19 cellular contexts compared by ENCODE assay signal in genomic region chr9:121569266-121569648, GRCh38.
DNase-seq lines count a peak whose midpoint lies in the region; ATAC-seq and TF ChIP-seq lines count a peak whose summit lies in the region.
"Had no signal": no experiment of that assay in that cellular context is flagged by ENCODE, and none has a peak within 500 bp of the region (broad histone marks: within the 10 kb centered on the region; RNA-seq: fewer than 3 reads in every experiment).

No MANE protein-coding gene starts in this region.

- no peak for ATAC-seq in GM23338

- H3K27ac ChIP-seq in left ventricle myocardium inferior (replicated peaks) (peak overlapping the region; percentile 87), coronary artery (peak overlapping the region in 1 of 2 donors; percentile 91), neural progenitor cell (no peak overlapping the region), transverse colon (peak overlapping the region; percentile 71 to 87 (median 82)), endodermal cell (ENCODE audit: low read depth, low read length) (no peak overlapping the region), GM23338 (ENCODE audit: low read depth) (no peak overlapping the region)
- H3K27ac ChIP-seq: BLaER1 treated with 17β-estradiol and CSF1 and Interleukin-3, amounts not matched to agents 10 nM and 100 nM; suprapubic skin had no signal

- H3K27me3 ChIP-seq in left ventricle myocardium inferior (ENCODE audit: low read depth) (no peaks in the 10 kb centered on the region), neural progenitor cell (no peaks in the 10 kb centered on the region), transverse colon (no peaks in the 10 kb centered on the region), endodermal cell (ENCODE audit: control insufficient read depth, insufficient read depth, low read length, poor library complexity, severe bottlenecking) (no peaks in the 10 kb centered on the region), GM23338 (ENCODE audit: insufficient read depth) (no peaks in the 10 kb centered on the region)
- H3K27me3 ChIP-seq: suprapubic skin had no signal

- H3K9me3 ChIP-seq in left ventricle myocardium inferior (replicated peaks) (no peaks in the 10 kb centered on the region), neural progenitor cell (ENCODE audit: low read depth) (no peaks in the 10 kb centered on the region), transverse colon (no peaks in the 10 kb centered on the region), endodermal cell (ENCODE audit: control insufficient read depth, low read length) (no peaks in the 10 kb centered on the region)
- H3K9me3 ChIP-seq: BLaER1 treated with 17β-estradiol and CSF1 and Interleukin-3, amounts not matched to agents 10 nM and 100 nM; suprapubic skin had no signal

- TF ChIP-seq POLR2A in transverse colon (IDR thresholded peaks at IDR 0.05), result no peak

- H3K4me2 ChIP-seq in neural progenitor cell (no peak overlapping the region), GM23338 (no peak overlapping the region)

- H3F3A ChIP-seq in neural progenitor cell (ENCODE audit: low read depth) (peaks cover 8% of the 10 kb centered on the region), GM23338 (replicated peaks; ENCODE audit: low read depth) (no peaks in the 10 kb centered on the region)

- intact Hi-C loops in left ventricle myocardium inferior (cut with micrococcal nuclease) (no loop called here), cardiac septum (cut with DNase I) (no loop called here), transverse colon (cut with DNase I; ENCODE audit: low total_unique reads) (no loop called here)

- H3K4me1 ChIP-seq in left ventricle myocardium inferior (peaks cover 37% of the 10 kb centered on the region), neural progenitor cell (peaks cover 30% of the 10 kb centered on the region), transverse colon (peaks cover 11 to 29% (median 22%) of the 10 kb centered on the region in 4 donors), endodermal cell (ENCODE audit: control insufficient read depth, insufficient read depth, low read length) (peaks cover 3% of the 10 kb centered on the region), GM23338 (ENCODE audit: insufficient read depth) (no peaks in the 10 kb centered on the region; the same call in 1 of the 2 replicates)

- H2AFZ ChIP-seq in neural progenitor cell (replicated peaks) (no peak overlapping the region), GM23338 (no peak overlapping the region)

- no peak for DNase-seq in left ventricle myocardium inferior
- no peak for DNase-seq in cardiac septum (ENCODE audit: low spot score)
- no peak for DNase-seq in coronary artery (ENCODE audit: low spot score)
- no peak for DNase-seq in neural progenitor cell (ENCODE audit: low spot score)
- DNase-seq in transverse colon, result no peak
- no peak for DNase-seq in endodermal cell
- DNase-seq in A172 (ENCODE audit: low spot score), result no peak
- DNase-seq in GM23338 (ENCODE audit: low spot score), result no peak
- DNase-seq: activated CD8-positive, alpha-beta memory T cell treated with anti-CD3 and anti-CD28 coated beads, Interleukin-2, amount 50 U/mL, for 48 hours; activated effector memory CD4-positive, alpha-beta T cell treated with anti-CD3 and anti-CD28 coated beads, Interleukin-2, amount 50 U/mL, for 16 hours; effector CD8-positive, alpha-beta T cell; GF-D8; NCI-H187 treated with DMSO at 0.1 percent for 48 hours; NCI-H226; NCI-H82 had no signal

- no peaks in the 10 kb centered on the region for H3K9me2 ChIP-seq in GM23338 (ENCODE audit: insufficient read depth)

- H4K20me1 ChIP-seq in neural progenitor cell (ENCODE audit: low read depth) (no peaks in the 10 kb centered on the region), GM23338 (replicated peaks; ENCODE audit: insufficient read depth) (no peaks in the 10 kb centered on the region)

- peaks cover 64% of the 10 kb centered on the region for H3K4me1 Mint-ChIP-seq in neural progenitor cell
- H3K4me1 Mint-ChIP-seq in endodermal cell, result peaks cover 9% of the 10 kb centered on the region
- H3K4me1 Mint-ChIP-seq in GM23338, result peaks cover 19% of the 10 kb centered on the region
- H3K4me1 Mint-ChIP-seq: central memory CD8-positive, alpha-beta T cell had no signal

- H3K4me3 Mint-ChIP-seq in neural progenitor cell, result peak overlapping the region; percentile 30
- H3K4me3 Mint-ChIP-seq in endodermal cell, result no peak overlapping the region
- H3K4me3 Mint-ChIP-seq in GM23338, result no peak overlapping the region
- H3K4me3 Mint-ChIP-seq: central memory CD8-positive, alpha-beta T cell; T-helper 2 cell treated with Interferon-gamma antibody and Interleukin-4, amounts not matched to agents 5 μg/mL and 100 μg/mL, for 36 hours had no signal

- H3K27me3 Mint-ChIP-seq in neural progenitor cell (ENCODE audit: insufficient read depth, low read depth) (peaks cover 21% of the 10 kb centered on the region), endodermal cell (ENCODE audit: insufficient read depth) (peaks cover 13% of the 10 kb centered on the region), GM23338 (ENCODE audit: insufficient read depth, low read depth, poor library complexity) (peaks cover 13% of the 10 kb centered on the region)

- no peak for TF ChIP-seq EP300 in transverse colon (IDR thresholded peaks at IDR 0.05; ENCODE audit: low read depth)

- no peaks in the 10 kb centered on the region for H3K36me3 Mint-ChIP-seq in neural progenitor cell
- no peaks in the 10 kb centered on the region for H3K36me3 Mint-ChIP-seq in endodermal cell (ENCODE audit: low read depth)
- H3K36me3 Mint-ChIP-seq in GM23338 (ENCODE audit: low read depth), result no peaks in the 10 kb centered on the region

- H3K9me3 Mint-ChIP-seq in neural progenitor cell (peaks cover 3% of the 10 kb centered on the region), endodermal cell (no peaks in the 10 kb centered on the region), GM23338 (no peaks in the 10 kb centered on the region)
- H3K9me3 Mint-ChIP-seq: central memory CD8-positive, alpha-beta T cell; T-helper 2 cell treated with Interferon-gamma antibody and Interleukin-4, amounts not matched to agents 5 μg/mL and 100 μg/mL, for 36 hours had no signal

- H3K27ac Mint-ChIP-seq in neural progenitor cell, result peak overlapping the region; percentile 60
- no peak overlapping the region for H3K27ac Mint-ChIP-seq in endodermal cell
- H3K27ac Mint-ChIP-seq in GM23338, result no peak overlapping the region
- H3K27ac Mint-ChIP-seq: T-helper 2 cell treated with Interferon-gamma antibody and Interleukin-4, amounts not matched to agents 5 μg/mL and 100 μg/mL, for 36 hours had no signal

- TF ChIP-seq CTCF in left ventricle myocardium inferior (IDR thresholded peaks at IDR 0.05; ENCODE audit: borderline replicate concordance) (no peak), coronary artery (IDR thresholded peaks at IDR 0.05) (no peak), neural progenitor cell (IDR thresholded peaks at IDR 0.05) (no peak), transverse colon (IDR thresholded peaks at IDR 0.05) (no peak), endodermal cell (conservative IDR thresholded peaks at IDR 0.05) (no peak), GM23338 (conservative IDR thresholded peaks at IDR 0.05; ENCODE audit: low read depth in 2 of 2) (no peak)

- WGBS in transverse colon (ENCODE audit: low coverage in 1 of 2), 2 donors, result 79 to 83% methylated on average over 2 to 3 of the region's 3 CpGs
- WGBS in endodermal cell (ENCODE audit: insufficient coverage in 1 of 2, insufficient read length in 1 of 2), 2 experiments, result 89 to 100% methylated on average over 2 to 3 of the region's 3 CpGs

- H3K36me3 ChIP-seq in left ventricle myocardium inferior (no peaks in the 10 kb centered on the region), neural progenitor cell (no peaks in the 10 kb centered on the region), transverse colon (no peaks in the 10 kb centered on the region), endodermal cell (ENCODE audit: control insufficient read depth, insufficient read depth, low read length) (no peaks in the 10 kb centered on the region), GM23338 (ENCODE audit: insufficient read depth) (no peaks in the 10 kb centered on the region)
- H3K36me3 ChIP-seq: BLaER1 treated with 17β-estradiol and CSF1 and Interleukin-3, amounts not matched to agents 10 nM and 100 nM; suprapubic skin had no signal

- in situ Hi-C loops in transverse colon (cut with MboI; ENCODE audit: low pct_ligation_motif_present in 1 of 4, low pct_unique_long_range_greater_than_20kb in 1 of 4, low sequenced_read_pairs in 3 of 4), result loop anchor here in 1 of 4 donors (25.0 kb wide), 1 partner anchor 418 kb away; no protein-coding TSS in a partner anchor

- H3K9ac ChIP-seq in neural progenitor cell (no peak overlapping the region), endodermal cell (ENCODE audit: extremely low read depth, low read length, poor library complexity, severe bottlenecking) (no peak overlapping the region)

- H3K79me2 ChIP-seq in neural progenitor cell (ENCODE audit: low read depth), result no peaks in the 10 kb centered on the region
- no peaks in the 10 kb centered on the region for H3K79me2 ChIP-seq in GM23338 (replicated peaks; ENCODE audit: insufficient read depth)

- peak overlapping the region; percentile 67 for H3K4me3 ChIP-seq in left ventricle myocardium inferior
- peak overlapping the region; percentile 65 for H3K4me3 ChIP-seq in coronary artery
- no peak overlapping the region for H3K4me3 ChIP-seq in neural progenitor cell
- no peak overlapping the region for H3K4me3 ChIP-seq in transverse colon
- no peak overlapping the region for H3K4me3 ChIP-seq in endodermal cell (ENCODE audit: low read length)
- no peak overlapping the region for H3K4me3 ChIP-seq in GM23338
- H3K4me3 ChIP-seq: BLaER1 treated with 17β-estradiol and CSF1 and Interleukin-3, amounts not matched to agents 10 nM and 100 nM; suprapubic skin had no signal

TF ChIP-seq in GM23338, 12 proteins besides CTCF, POLR2A, EP300 and RAD21 (continues in another document):
- no peak for TF ChIP-seq JUNB (IDR thresholded peaks at IDR 0.05; ENCODE audit: unreplicated experiment)
- TF ChIP-seq EZH2 (IDR thresholded peaks at IDR 0.05; ENCODE audit: low read depth, unreplicated experiment), result no peak
- TF ChIP-seq EZH2phosphoT487 (IDR thresholded peaks at IDR 0.05; ENCODE audit: unreplicated experiment), result no peak
- TF ChIP-seq NANOG (IDR thresholded peaks at IDR 0.05; ENCODE audit: borderline replicate concordance), result no peak
- no peak for TF ChIP-seq ZNF331 (CRISPR knock-in tag; IDR thresholded peaks at IDR 0.05; ENCODE audit: low read depth)
- no peak for TF ChIP-seq POLR2AphosphoS5 (IDR thresholded peaks at IDR 0.05; ENCODE audit: low read depth)
- no peak for TF ChIP-seq CREB1 (CRISPR knock-in tag; IDR thresholded peaks at IDR 0.05; ENCODE audit: low read depth)

Comparison
In these comparisons a context has a peak if more than half of its experiments do, and no peak if none do; other contexts are left out.
1. H3K27ac ChIP-seq: peak in left ventricle myocardium inferior (single experiment) and transverse colon (4 of 4); none in neural progenitor cell (single experiment), endodermal cell (single experiment) and GM23338 (single experiment).
2. H3K4me3 ChIP-seq: peak in left ventricle myocardium inferior (single experiment) and coronary artery (single experiment); none in neural progenitor cell (single experiment), transverse colon (0 of 4), endodermal cell (single experiment) and GM23338 (single experiment).